In the genomic region with DNA sequence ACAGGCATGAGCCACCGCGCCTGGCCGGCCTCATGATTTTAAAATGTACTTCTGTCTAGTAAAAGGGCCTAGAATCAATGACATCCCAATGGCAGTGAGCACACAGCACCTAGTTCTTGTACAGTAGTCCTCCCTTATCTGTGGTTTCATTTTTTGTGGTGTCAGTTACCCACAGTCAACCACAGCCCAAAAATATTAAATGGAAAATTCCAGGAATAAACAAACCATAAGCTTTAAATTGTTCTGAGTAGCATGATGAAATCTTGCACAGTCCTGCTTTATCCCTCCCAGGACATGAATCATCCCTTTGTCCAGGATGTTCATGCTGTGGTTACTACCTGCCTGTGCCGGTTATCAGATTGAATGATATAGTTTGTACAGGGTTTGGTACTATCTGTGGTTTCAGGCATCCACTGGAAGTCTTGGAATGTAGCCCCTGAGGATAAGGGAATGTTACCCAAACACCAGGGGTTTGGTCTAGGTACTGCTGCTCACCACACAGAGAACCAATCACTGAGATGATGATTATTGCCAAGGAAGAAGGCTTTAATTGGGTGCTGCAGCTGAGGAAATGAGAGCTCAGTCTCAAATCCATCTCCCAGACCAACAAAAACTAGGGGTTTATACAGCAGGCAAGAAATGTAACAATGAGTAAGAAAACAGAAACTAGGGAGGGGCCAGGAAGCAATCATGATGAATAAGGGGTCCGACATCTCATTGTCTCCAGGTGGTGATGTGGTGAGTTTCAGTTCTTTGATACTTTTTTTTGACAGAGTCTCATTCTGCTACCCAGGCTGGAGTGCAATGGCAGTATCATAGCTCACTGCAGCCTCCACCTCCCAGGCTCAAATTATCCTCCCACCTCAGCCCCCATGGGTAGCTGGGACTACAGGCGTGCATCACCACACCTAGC, we compare ENCODE assay signal across 8 cellular contexts.
DNase-seq lines count a peak whose midpoint lies in the region; ATAC-seq lines count a peak whose summit lies in the region.

No MANE protein-coding gene starts in this region.

- ATAC-seq in GM18499 (IDR thresholded peaks at IDR 0.05; ENCODE audit: insufficient read depth, unreplicated experiment) (peak; percentile 58), GM21360 (IDR thresholded peaks at IDR 0.05; ENCODE audit: unreplicated experiment) (no peak), HG03097 (IDR thresholded peaks at IDR 0.05; ENCODE audit: low FRiP score, unreplicated experiment) (no peak)

- DNase-seq in NCI-H226 (peak; percentile 92), amniotic stem cell (lab: John Stamatoyannopoulos, UW) (peak; percentile 16), non-pigmented ciliary epithelial cell (ENCODE audit: low read depth) (peak; percentile 73), HuH-7 (ENCODE audit: low spot score) (no peak), AML-193 (lab: John Stamatoyannopoulos, UW) (no peak)

Comparison
In these comparisons a context has a peak if more than half of its experiments do, and no peak if none do; other contexts are left out.
1. DNase-seq: peak in NCI-H226 (single experiment), amniotic stem cell (single experiment) and non-pigmented ciliary epithelial cell (single experiment); none in HuH-7 (single experiment) and AML-193 (0 of 2).